Comparison of ENCODE assay signal across 15 cellular contexts in the genomic region with DNA sequence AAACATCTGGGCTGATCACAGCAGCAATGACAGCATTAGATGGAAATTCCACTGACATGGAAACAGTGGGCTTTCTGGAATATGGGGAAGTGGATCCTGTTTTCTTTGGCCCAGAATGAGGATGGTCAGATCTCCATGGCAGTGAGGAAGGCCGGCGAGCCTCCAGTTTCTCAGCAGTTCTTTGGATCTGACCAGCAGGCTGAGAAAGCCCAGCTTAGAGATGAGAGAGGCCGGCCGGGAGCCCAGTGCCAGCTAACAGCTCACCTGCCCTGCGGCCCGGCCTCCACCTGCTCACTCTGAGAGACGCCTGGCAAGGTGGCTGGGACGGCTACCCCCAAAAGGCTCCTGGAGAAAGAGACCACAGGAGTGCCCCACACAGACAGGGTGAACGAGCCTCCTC. TPM values are rescaled to one million over a fixed set of nuclear protein-coding genes. Genes with fewer than 3 reads are reported as not detected.
DNase-seq lines count a peak whose midpoint lies in the region; ATAC-seq and TF ChIP-seq lines count a peak whose summit lies in the region.
"Had no signal": no experiment of that assay in that cellular context is flagged by ENCODE, and none has a peak within 500 bp of the region (broad histone marks: within the 10 kb centered on the region; RNA-seq: fewer than 3 reads in every experiment).

No MANE protein-coding gene starts in this region.

- H3K4me3 ChIP-seq in right atrium auricular region (no peak overlapping the region), fibroblast of the aortic adventitia (ENCODE audit: low read depth, low read length) (no peak overlapping the region)
- H3K4me3 ChIP-seq: K562 had no signal

- TF ChIP-seq CTCF in right atrium auricular region (IDR thresholded peaks at IDR 0.05) = no peak
- TF ChIP-seq CTCF in fibroblast of the aortic adventitia (IDR thresholded peaks at IDR 0.05; ENCODE audit: insufficient read depth, low read length) = no peak
- no peak for TF ChIP-seq CTCF in nephron progenitor cell (IDR thresholded peaks at IDR 0.05)
- TF ChIP-seq CTCF in type B pancreatic cell (conservative IDR thresholded peaks at IDR 0.05) = no peak

- peak overlapping the region; percentile 57 for H3K27ac Mint-ChIP-seq in nephron progenitor cell
- H3K27ac Mint-ChIP-seq in type B pancreatic cell = no peak overlapping the region

- intact Hi-C loops in Right ventricle myocardium superior (cut with DNase I) = no loop called here

- no peaks in the 10 kb centered on the region for H3K27me3 ChIP-seq in right atrium auricular region

- ATAC-seq in Right ventricle myocardium superior (ENCODE audit: poor library complexity) = no peak
- ATAC-seq: K562 had no signal

- H3K4me3 Mint-ChIP-seq in nephron progenitor cell = no peak overlapping the region
- no peak overlapping the region for H3K4me3 Mint-ChIP-seq in type B pancreatic cell

- peak; percentile 35 for DNase-seq in Right ventricle myocardium superior
- DNase-seq in right atrium auricular region (ENCODE audit: low spot score) = no peak
- peak; percentile 49 for DNase-seq in fibroblast of the aortic adventitia (ENCODE audit: low read depth)
- DNase-seq in nephron progenitor cell = no peak
- DNase-seq in NCI-H128 (lab: John Stamatoyannopoulos, UW; ENCODE audit: unreplicated experiment) = no peak
- no peak for DNase-seq in NCI-H2081 (lab: John Stamatoyannopoulos, UW)
- no peak for DNase-seq in AG20443 (ENCODE audit: low spot score)
- no peak for DNase-seq in type B pancreatic cell (ENCODE audit: extremely low spot score, unreplicated experiment)
- DNase-seq: 8988T, HCEC 1CT, NCI-H1048, NCI-H69 had no signal

- no peaks in the 10 kb centered on the region for H3K9me3 ChIP-seq in right atrium auricular region
- H3K9me3 ChIP-seq: Caco-2 had no signal

- H3K27ac ChIP-seq in right atrium auricular region = no peak overlapping the region
- H3K27ac ChIP-seq: C4-2B had no signal

- peaks cover 20% of the 10 kb centered on the region for H3K36me3 Mint-ChIP-seq in nephron progenitor cell (ENCODE audit: low read depth)
- no peaks in the 10 kb centered on the region for H3K36me3 Mint-ChIP-seq in type B pancreatic cell

- peaks cover 3% of the 10 kb centered on the region for H3K27me3 Mint-ChIP-seq in nephron progenitor cell (ENCODE audit: low read depth, poor library complexity)
- no peaks in the 10 kb centered on the region for H3K27me3 Mint-ChIP-seq in type B pancreatic cell

- peaks cover 0 to 5% of the 10 kb centered on the region in 2 donors for H3K4me1 ChIP-seq in right atrium auricular region
- H3K4me1 ChIP-seq: Caco-2 had no signal

- H3K36me3 ChIP-seq in right atrium auricular region = no peaks in the 10 kb centered on the region

- H3K9me3 Mint-ChIP-seq in nephron progenitor cell = peaks cover 6% of the 10 kb centered on the region
- no peaks in the 10 kb centered on the region for H3K9me3 Mint-ChIP-seq in type B pancreatic cell

- H3K4me1 Mint-ChIP-seq in nephron progenitor cell (peaks cover 50% of the 10 kb centered on the region), type B pancreatic cell (ENCODE audit: unreplicated experiment) (no peaks in the 10 kb centered on the region)

RNA-seq across cellular contexts. Expression of a gene that starts 24.2 kb away (rescaled TPM):
- 2.5 TPM for total RNA-seq in Right ventricle myocardium superior
- 1 to 10 TPM; 4.6 to 6.9 TPM for total RNA-seq in right atrium auricular region
- 2.9 and 6.4 TPM in 2 replicates for total RNA-seq in fibroblast of the aortic adventitia (ENCODE audit: low replicate concordance)
- 2.5 and 5.0 TPM in 2 replicates for total RNA-seq in type B pancreatic cell (ENCODE audit: low replicate concordance)

RNA-seq across cellular contexts. Expression of a gene that starts 47.9 kb away (rescaled TPM):
- 6.0 TPM for total RNA-seq in Right ventricle myocardium superior
- 10 to 100 TPM; 10.2 to 16.2 TPM for total RNA-seq in right atrium auricular region
- total RNA-seq in fibroblast of the aortic adventitia (ENCODE audit: low replicate concordance) = 14.6 and 16.6 TPM in 2 replicates
- total RNA-seq in type B pancreatic cell (ENCODE audit: low replicate concordance) = 16.1 and 19.4 TPM in 2 replicates

Comparison
In these comparisons a context has a peak if more than half of its experiments do, and no peak if none do; other contexts are left out.
1. DNase-seq: peak in Right ventricle myocardium superior (single experiment) and fibroblast of the aortic adventitia (single experiment); none in right atrium auricular region (single experiment), nephron progenitor cell (single experiment), NCI-H128 (single experiment), NCI-H2081 (0 of 2), AG20443 (single experiment) and type B pancreatic cell (single experiment).